ENCODE assay signal across 11 cellular contexts in genomic region chr1:20273716-20274115, GRCh38. TPM values are rescaled to one million over a fixed set of nuclear protein-coding genes. Genes with fewer than 3 reads are reported as not detected.
"Had no signal": no experiment of that assay in that cellular context is flagged by ENCODE, and none has a peak within 500 bp of the region (broad histone marks: within the 10 kb centered on the region; RNA-seq: fewer than 3 reads in every experiment).

No MANE protein-coding gene starts in this region.

RNA-seq across cellular contexts. Expression of gene VWA5B1, which starts 17.0 kb away (rescaled TPM):
- total RNA-seq: activated B cell treated with CpG ODN at 0.5 μM for 24 hours; activated CD4-positive, alpha-beta memory T cell treated with anti-CD3 and anti-CD28 coated beads for 36 hours; activated CD4-positive, alpha-beta memory T cell treated with anti-CD3 and anti-CD28 coated beads, Interleukin-2, amount 10 ng/mL, durations not matched to agents 7 days and 5 days; activated CD4-positive, alpha-beta T cell treated with anti-CD3 and anti-CD28 coated beads for 36 hours; activated CD4-positive, alpha-beta T cell treated with anti-CD3 and anti-CD28 coated beads, Interleukin-2, amount 10 ng/mL, durations not matched to agents 24 days and 14 days; activated CD8-positive, alpha-beta memory T cell treated with anti-CD3 and anti-CD28 coated beads for 36 hours; activated CD8-positive, alpha-beta memory T cell treated with anti-CD3 and anti-CD28 coated beads, Interleukin-2, amount 10 ng/mL, durations not matched to agents 7 days and 5 days; activated CD8-positive, alpha-beta T cell treated with anti-CD3 and anti-CD28 coated beads for 36 hours; activated CD8-positive, alpha-beta T cell treated with anti-CD3 and anti-CD28 coated beads, Interleukin-2, amount 10 ng/mL, durations not matched to agents 7 days and 5 days; T-helper 1 cell treated with Interleukin-12 subunit alpha and Interleukin-12 subunit beta and Interleukin-4 antibody, amounts not matched to agents 30 ng/mL and 1 ng/mL, for 36 hours; T-helper 2 cell treated with Interferon-gamma antibody and Interleukin-4, amounts not matched to agents 100 ng/mL and 5 ng/mL, for 36 hours had no signal
